Comparison of ENCODE assay signal across 5 cellular contexts in genomic region chr4:22635182-22635549, GRCh38. TPM values are rescaled to one million over a fixed set of nuclear protein-coding genes. Genes with fewer than 3 reads are reported as not detected.
"Had no signal": no experiment of that assay in that cellular context is flagged by ENCODE, and none has a peak within 500 bp of the region (broad histone marks: within the 10 kb centered on the region; RNA-seq: fewer than 3 reads in every experiment).

No MANE protein-coding gene starts in this region.

RNA-seq across cellular contexts. Expression of gene GBA3, which starts 57.6 kb away (rescaled TPM):
- total RNA-seq: M059J, PC-3, Right ventricle myocardium superior, SJSA1 had no signal
- polyA plus RNA-seq: SK-N-SH had no signal
